11 cellular contexts compared by ENCODE assay signal in genomic region chr9:113998529-113999255, GRCh38.
DNase-seq lines count a peak whose midpoint lies in the region; ATAC-seq and TF ChIP-seq lines count a peak whose summit lies in the region.
"Had no signal": no experiment of that assay in that cellular context is flagged by ENCODE, and none has a peak within 500 bp of the region (broad histone marks: within the 10 kb centered on the region; RNA-seq: fewer than 3 reads in every experiment).

No MANE protein-coding gene starts in this region.

- POLR2A ChIA-PET in activated CD4-positive, alpha-beta T cell treated with anti-CD3 and anti-CD28 coated beads, Interleukin-2, amount 10 ng/mL, durations not matched to agents 7 days and 5 days (lab: Charles Lee) = no interaction called here

- DNase-seq in activated CD4-positive, alpha-beta T cell treated with anti-CD3 and anti-CD28 coated beads, Interleukin-2, amount 10 ng/mL, durations not matched to agents 7 days and 5 days = peak; percentile 2
- no peak for DNase-seq in activated CD4-positive, alpha-beta T cell treated with anti-CD3 and anti-CD28 coated beads for 1 hour
- DNase-seq in Peyer's patch (peak in 2 of 3 donors; percentile 40 to 43), fibroblast of the aortic adventitia (ENCODE audit: low read depth) (peak; percentile 32), omental fat pad (ENCODE audit: low spot score) (no peak), erythroblast (lab: John Stamatoyannopoulos, UW) (no peak), MG63 (no peak)
- peak; percentile 18 for DNase-seq in stimulated activated CD8-positive, alpha-beta memory T cell treated with anti-CD3 and anti-CD28 coated beads, Interleukin-4, amount 100 ng/mL, for 48 hours
- DNase-seq: activated gamma-delta T cell; CD8-positive, alpha-beta memory T cell; foreskin melanocyte had no signal

- no peaks in the 10 kb centered on the region for H3K27me3 Mint-ChIP-seq in activated CD4-positive, alpha-beta T cell treated with anti-CD3 and anti-CD28 coated beads, Interleukin-2, amount 10 ng/mL, durations not matched to agents 7 days and 5 days

- no peaks in the 10 kb centered on the region for H3K4me1 ChIP-seq in Peyer's patch

- no peak overlapping the region for H3K27ac ChIP-seq in Peyer's patch

- no peaks in the 10 kb centered on the region for H3K36me3 Mint-ChIP-seq in activated CD4-positive, alpha-beta T cell treated with anti-CD3 and anti-CD28 coated beads, Interleukin-2, amount 10 ng/mL, durations not matched to agents 7 days and 5 days (ENCODE audit: low read depth)

- no peaks in the 10 kb centered on the region for H3K36me3 ChIP-seq in Peyer's patch
- H3K36me3 ChIP-seq in MG63 = no peaks in the 10 kb centered on the region; the same call in 1 of the 2 replicates

- TF ChIP-seq POLR2A in Peyer's patch (IDR thresholded peaks at IDR 0.05) = no peak
- TF ChIP-seq POLR2A in erythroblast (IDR thresholded peaks at IDR 0.05; ENCODE audit: low read length) = no peak

- peak in 1 of 6 experiments; percentile 6 for TF ChIP-seq CTCF in Peyer's patch (IDR thresholded peaks at IDR 0.05)
- TF ChIP-seq CTCF in fibroblast of the aortic adventitia (IDR thresholded peaks at IDR 0.05; ENCODE audit: insufficient read depth, low read length) = peak; percentile 48
- no peak for TF ChIP-seq CTCF in omental fat pad (IDR thresholded peaks at IDR 0.05)

- no peaks in the 10 kb centered on the region for H3K4me1 Mint-ChIP-seq in activated CD4-positive, alpha-beta T cell treated with anti-CD3 and anti-CD28 coated beads, Interleukin-2, amount 10 ng/mL, durations not matched to agents 7 days and 5 days

- no peak overlapping the region for H3K27ac Mint-ChIP-seq in activated CD4-positive, alpha-beta T cell treated with anti-CD3 and anti-CD28 coated beads, Interleukin-2, amount 10 ng/mL, durations not matched to agents 7 days and 5 days

- no peaks in the 10 kb centered on the region for H3K9me3 Mint-ChIP-seq in activated CD4-positive, alpha-beta T cell treated with anti-CD3 and anti-CD28 coated beads, Interleukin-2, amount 10 ng/mL, durations not matched to agents 7 days and 5 days
- H3K9me3 Mint-ChIP-seq: CD8-positive, alpha-beta memory T cell had no signal

- H3K27me3 ChIP-seq in Peyer's patch (no peaks in the 10 kb centered on the region), MG63 (no peaks in the 10 kb centered on the region)

- H3K4me3 Mint-ChIP-seq in activated CD4-positive, alpha-beta T cell treated with anti-CD3 and anti-CD28 coated beads, Interleukin-2, amount 10 ng/mL, durations not matched to agents 7 days and 5 days = no peak overlapping the region
- H3K4me3 Mint-ChIP-seq: CD8-positive, alpha-beta memory T cell had no signal

- no peak for ATAC-seq in omental fat pad (ENCODE audit: low FRiP score)

- CTCF ChIA-PET in activated CD4-positive, alpha-beta T cell treated with anti-CD3 and anti-CD28 coated beads, Interleukin-2, amount 10 ng/mL, durations not matched to agents 7 days and 5 days (lab: Charles Lee) = interaction anchor here (0.6 kb wide), 1 partner anchor 294 kb away, joined by 3 read pairs; no protein-coding TSS in a partner anchor

- H3K9me3 ChIP-seq in Peyer's patch = no peaks in the 10 kb centered on the region
- H3K9me3 ChIP-seq in MG63 = no peaks in the 10 kb centered on the region

- no peak overlapping the region for H3K4me3 ChIP-seq in Peyer's patch
- H3K4me3 ChIP-seq in fibroblast of the aortic adventitia (ENCODE audit: low read depth, low read length) = no peak overlapping the region
- H3K4me3 ChIP-seq in MG63 = no peak overlapping the region

Comparison
In these comparisons a context has a peak if more than half of its experiments do, and no peak if none do; other contexts are left out.
1. DNase-seq: peak in activated CD4-positive, alpha-beta T cell treated with anti-CD3 and anti-CD28 coated beads, Interleukin-2, amount 10 ng/mL, durations not matched to agents 7 days and 5 days (single experiment), Peyer's patch (2 of 3), fibroblast of the aortic adventitia (single experiment) and stimulated activated CD8-positive, alpha-beta memory T cell treated with anti-CD3 and anti-CD28 coated beads, Interleukin-4, amount 100 ng/mL, for 48 hours (single experiment); none in activated CD4-positive, alpha-beta T cell treated with anti-CD3 and anti-CD28 coated beads for 1 hour (single experiment), omental fat pad (single experiment), erythroblast (0 of 2) and MG63 (single experiment).